ENCODE assay signal across 11 cellular contexts in genomic region chr9:114072181-114073140, GRCh38. TPM values are rescaled to one million over a fixed set of nuclear protein-coding genes. Genes with fewer than 3 reads are reported as not detected.
A peak's percentile ranks its signal among the peaks of the same experiment; 100 is the strongest.
DNase-seq lines count a peak whose midpoint lies in the region; ATAC-seq and TF ChIP-seq lines count a peak whose summit lies in the region.
"Had no signal": no experiment of that assay in that cellular context is flagged by ENCODE, and none has a peak within 500 bp of the region (broad histone marks: within the 10 kb centered on the region; RNA-seq: fewer than 3 reads in every experiment).

No MANE protein-coding gene starts in this region.

- no peak for TF ChIP-seq POLR2A in breast epithelium (IDR thresholded peaks at IDR 0.05)
- TF ChIP-seq POLR2A in uterus (IDR thresholded peaks at IDR 0.05) = no peak

- no peaks in the 10 kb centered on the region for H3K4me1 Mint-ChIP-seq in activated T-helper 17 cell treated with anti-CD3 and anti-CD28 coated beads, Interleukin-2, amount 50 U/mL, for 72 hours

- no peak overlapping the region for H3K27ac Mint-ChIP-seq in activated T-helper 17 cell treated with anti-CD3 and anti-CD28 coated beads, Interleukin-2, amount 50 U/mL, for 72 hours

- H3K27me3 Mint-ChIP-seq in activated T-helper 17 cell treated with anti-CD3 and anti-CD28 coated beads, Interleukin-2, amount 50 U/mL, for 72 hours = peaks cover 13% of the 10 kb centered on the region

- H3K9me3 ChIP-seq in breast epithelium = no peaks in the 10 kb centered on the region
- H3K9me3 ChIP-seq in left lung = no peaks in the 10 kb centered on the region
- no peaks in the 10 kb centered on the region for H3K9me3 ChIP-seq in uterus

- H3K9me3 Mint-ChIP-seq in activated T-helper 17 cell treated with anti-CD3 and anti-CD28 coated beads, Interleukin-2, amount 50 U/mL, for 72 hours = no peaks in the 10 kb centered on the region

- H3K27ac ChIP-seq in breast epithelium (no peak overlapping the region), left lung (no peak overlapping the region), uterus (no peak overlapping the region)

- H3K36me3 Mint-ChIP-seq in activated T-helper 17 cell treated with anti-CD3 and anti-CD28 coated beads, Interleukin-2, amount 50 U/mL, for 72 hours (ENCODE audit: low read depth) = no peaks in the 10 kb centered on the region

- intact Hi-C loops in breast epithelium (cut with DNase I; ENCODE audit: low total_unique reads) (no loop called here), left lung (cut with DNase I) (no loop called here), uterus (cut with DNase I; ENCODE audit: low total_unique reads) (no loop called here)

- no peaks in the 10 kb centered on the region for H3K27me3 ChIP-seq in breast epithelium
- peaks cover 0 to 13% of the 10 kb centered on the region in 2 donors for H3K27me3 ChIP-seq in left lung
- no peaks in the 10 kb centered on the region for H3K27me3 ChIP-seq in uterus

- ATAC-seq in left lung = peak; percentile 68
- no peak for ATAC-seq in activated T-helper 17 cell treated with anti-CD3 and anti-CD28 coated beads, Interleukin-2, amount 50 U/mL, for 72 hours (replicated peaks)

- no peaks in the 10 kb centered on the region for H3K36me3 ChIP-seq in breast epithelium
- no peaks in the 10 kb centered on the region for H3K36me3 ChIP-seq in left lung
- no peaks in the 10 kb centered on the region for H3K36me3 ChIP-seq in uterus

- peak; percentile 45 for DNase-seq in activated effector memory CD4-positive, alpha-beta T cell treated with anti-CD3 and anti-CD28 coated beads, Interleukin-2, amount 50 U/mL, for 16 hours
- DNase-seq in activated effector memory CD4-positive, alpha-beta T cell treated with Interleukin-2 at 50 U/mL for 16 hours = no peak
- DNase-seq in breast epithelium (ENCODE audit: low spot score in 2 of 2) = peak; percentile 59 to 63
- DNase-seq in left lung = peak in 1 of 2 donors; percentile 61
- DNase-seq in uterus = peak; percentile 33 to 71
- DNase-seq in T1000 (lab: John Stamatoyannopoulos, UW) = no peak
- no peak for DNase-seq in GM20000 (ENCODE audit: low spot score)
- DNase-seq: activated CD4-positive, alpha-beta T cell treated with anti-CD3 and anti-CD28 coated beads, Interleukin-2, amount 50 U/mL, for 4 hours; AML-193; KBM-7 had no signal

- no peak overlapping the region for H3K4me3 Mint-ChIP-seq in activated T-helper 17 cell treated with anti-CD3 and anti-CD28 coated beads, Interleukin-2, amount 50 U/mL, for 72 hours

- TF ChIP-seq CTCF in breast epithelium (IDR thresholded peaks at IDR 0.05) (no peak), left lung (IDR thresholded peaks at IDR 0.05) (no peak), uterus (IDR thresholded peaks at IDR 0.05) (no peak), GM20000 (IDR thresholded peaks at IDR 0.05; ENCODE audit: extremely low read depth, missing control alignments) (no peak)

- H3K4me3 ChIP-seq in breast epithelium (no peak overlapping the region), left lung (no peak overlapping the region), uterus (no peak overlapping the region)

- H3K4me1 ChIP-seq in breast epithelium (peaks cover 0 to 8% of the 10 kb centered on the region in 2 donors), left lung (no peaks in the 10 kb centered on the region), uterus (no peaks in the 10 kb centered on the region)

RNA-seq across cellular contexts. Expression of gene AMBP, which starts 5.6 kb away (rescaled TPM):
- total RNA-seq in breast epithelium = under 1 TPM in 1 of 3 donors, not detected in 2; 0.66 TPM
- 1 to 10 TPM in 1 of 2 donors, not detected in 1; 1.2 TPM for total RNA-seq in left lung
- 1 to 10 TPM in 1 of 4 donors, not detected in 3; 1.3 TPM for total RNA-seq in uterus
- not detected for total RNA-seq in activated T-helper 17 cell treated with anti-CD3 and anti-CD28 coated beads, Interleukin-2, amount 50 U/mL, for 72 hours

RNA-seq across cellular contexts. Expression of gene KIF12, which starts 26.6 kb away (rescaled TPM):
- total RNA-seq in breast epithelium (10 to 100 TPM in 2 of 3 donors, not detected in 1; 14.4 to 34.4 TPM), left lung (1 to 10 TPM; 2.4 to 9.0 TPM), uterus (1 to 10 TPM; 1.5 to 5.4 (median 2.7) TPM)
- not detected for total RNA-seq in activated T-helper 17 cell treated with anti-CD3 and anti-CD28 coated beads, Interleukin-2, amount 50 U/mL, for 72 hours

Comparison
In these comparisons a context has a peak if more than half of its experiments do, and no peak if none do; other contexts are left out.
1. DNase-seq: peak in activated effector memory CD4-positive, alpha-beta T cell treated with anti-CD3 and anti-CD28 coated beads, Interleukin-2, amount 50 U/mL, for 16 hours (single experiment), breast epithelium (2 of 2) and uterus (2 of 2); none in activated effector memory CD4-positive, alpha-beta T cell treated with Interleukin-2 at 50 U/mL for 16 hours (single experiment), T1000 (single experiment) and GM20000 (single experiment).